ENCODE assay signal across 8 cellular contexts in genomic region chr2:163735692-163736432, GRCh38. TPM values are rescaled to one million over a fixed set of nuclear protein-coding genes. Genes with fewer than 3 reads are reported as not detected.
DNase-seq lines count a peak whose midpoint lies in the region; TF ChIP-seq lines count a peak whose summit lies in the region.

Gene FIGN (minus strand): TSS chr2:163736008. CDS start chr2:163734927, 1,081 bp downstream.

- TF ChIP-seq CTCF in AG09319 (IDR thresholded peaks at IDR 0.05; ENCODE audit: low read depth, low read length) (no peak), SK-N-SH (IDR thresholded peaks at IDR 0.05) (no peak), fibroblast of lung (conservative IDR thresholded peaks at IDR 0.05 in 1 of 2, IDR thresholded peaks at IDR 0.05 in 1 of 2; ENCODE audit: low read depth in 1 of 2, low read length in 2 of 2) (no peak), uterus (IDR thresholded peaks at IDR 0.05) (no peak)

- CTCF ChIA-PET in SK-N-SH (lab: Yijun Ruan, JAX), result interaction anchor here (1.0 to 2.2 kb wide), 6 partner anchors 24 to 390 kb away, joined by 3 to 9 read pairs (median 3); no protein-coding TSS in a partner anchor

- peak within 1 kb of the TSS; percentile 95 for H3K9ac ChIP-seq in HUES6 (ENCODE audit: low read length)
- H3K9ac ChIP-seq in SK-N-SH, result peak within 1 kb of the TSS; percentile 61
- H3K9ac ChIP-seq in fibroblast of lung (ENCODE audit: insufficient read depth, low read length), result peak within 1 kb of the TSS; percentile 87
- peak within 1 kb of the TSS; percentile 29 to 67 for H3K9ac ChIP-seq in mucosa of rectum (ENCODE audit: low read depth in 1 of 2, low read length in 2 of 2)

- intact Hi-C loops in uterus (cut with DNase I; ENCODE audit: low total_unique reads), result no loop called here

- WGBS in SK-N-SH (ENCODE audit: low lambda C conversion rate), result under 1% methylated on average over 27 of the region's 54 CpGs

- no peaks in the 10 kb centered on the region for H3K9me2 ChIP-seq in SK-N-SH

- H3K27me3 ChIP-seq in HUES6 (ENCODE audit: control insufficient read depth, insufficient read depth, low read length) (no peaks in the 10 kb centered on the region), SK-N-SH (ENCODE audit: insufficient read depth) (no peaks in the 10 kb centered on the region), fibroblast of lung (ENCODE audit: control insufficient read depth, insufficient read depth, low read length) (no peaks in the 10 kb centered on the region), mucosa of rectum (ENCODE audit: control insufficient read depth in 2 of 2, insufficient read depth in 2 of 2, low read length in 2 of 2) (peaks cover 9 to 13% of the 10 kb centered on the region in 2 donors), uterus (no peaks in the 10 kb centered on the region)

- H3K4me2 ChIP-seq in SK-N-SH (peak within 1 kb of the TSS; percentile 79), fibroblast of lung (ENCODE audit: extremely low read depth, insufficient read depth, low read length) (peak within 1 kb of the TSS; percentile 87)

- H3K79me2 ChIP-seq in SK-N-SH (ENCODE audit: insufficient read depth) (peaks cover 19% of the 10 kb centered on the region; the same call in 1 of the 2 replicates), fibroblast of lung (ENCODE audit: control insufficient read depth, insufficient read depth, low read length) (peaks cover 32% of the 10 kb centered on the region)

- peak within 1 kb of the TSS; percentile 100 for H3K4me3 ChIP-seq in HUES6 (ENCODE audit: low read depth, low read length)
- peak within 1 kb of the TSS; percentile 67 to 75 for H3K4me3 ChIP-seq in SK-N-SH (ENCODE audit: low read depth in 2 of 2, low read length in 1 of 2)
- H3K4me3 ChIP-seq in fibroblast of lung (replicated peaks in 1 of 4; ENCODE audit: control extremely low read depth in 1 of 4, insufficient read depth in 1 of 4, low read depth in 3 of 4, low read length in 4 of 4), result peak within 1 kb of the TSS; percentile 71 to 95 (median 82)
- peak within 1 kb of the TSS; percentile 74 to 77 for H3K4me3 ChIP-seq in mucosa of rectum (ENCODE audit: low read length in 2 of 2)
- peak within 1 kb of the TSS; percentile 46 to 78 for H3K4me3 ChIP-seq in uterus

- H3K36me3 ChIP-seq in HUES6 (ENCODE audit: control insufficient read depth, insufficient read depth, low read length), result no peaks in the 10 kb centered on the region
- no peaks in the 10 kb centered on the region for H3K36me3 ChIP-seq in SK-N-SH (replicated peaks in 1 of 2; ENCODE audit: control insufficient read depth in 1 of 2, insufficient read depth in 2 of 2, low read length in 1 of 2)
- no peaks in the 10 kb centered on the region for H3K36me3 ChIP-seq in fibroblast of lung (ENCODE audit: control insufficient read depth, insufficient read depth, low read length)
- no peaks in the 10 kb centered on the region for H3K36me3 ChIP-seq in mucosa of rectum (ENCODE audit: control insufficient read depth in 2 of 2, insufficient read depth in 2 of 2, low read length in 2 of 2)
- no peaks in the 10 kb centered on the region for H3K36me3 ChIP-seq in uterus

- POLR2A ChIA-PET in SK-N-SH (lab: Yijun Ruan, JAX), result interaction anchor here (0.7 to 1.5 kb wide), 6 partner anchors 22 to 390 kb away, joined by 3 to 12 read pairs (median 4); no protein-coding TSS in a partner anchor

- peak; percentile 28 to 53 for TF ChIP-seq POLR2A in uterus (IDR thresholded peaks at IDR 0.05)

- no peaks in the 10 kb centered on the region for H3K9me3 ChIP-seq in HUES6 (ENCODE audit: control insufficient read depth, insufficient read depth, low read depth, low read length)
- no peaks in the 10 kb centered on the region for H3K9me3 ChIP-seq in SK-N-SH
- no peaks in the 10 kb centered on the region for H3K9me3 ChIP-seq in fibroblast of lung (ENCODE audit: control insufficient read depth, insufficient read depth, low read depth, low read length)
- H3K9me3 ChIP-seq in mucosa of rectum (ENCODE audit: control insufficient read depth in 2 of 2, low read length in 2 of 2), result no peaks in the 10 kb centered on the region
- H3K9me3 ChIP-seq in uterus, result no peaks in the 10 kb centered on the region

- peak; percentile 21 to 29; a peak in 1 of 4 replicates for TF ChIP-seq EP300 in SK-N-SH (IDR thresholded peaks at IDR 0.05; ENCODE audit: borderline replicate concordance in 1 of 2, low read depth in 1 of 2, low read length in 1 of 2)

- H4K20me1 ChIP-seq in SK-N-SH (ENCODE audit: insufficient read depth) (no peaks in the 10 kb centered on the region), fibroblast of lung (ENCODE audit: control insufficient read depth, extremely low read depth, insufficient read depth, low read length) (no peaks in the 10 kb centered on the region)

- peak; percentile 68 for DNase-seq in AG09319 (ENCODE audit: extremely low read depth, low read depth)
- peak; percentile 83 for DNase-seq in SK-N-SH
- peak; percentile 89 to 95 for DNase-seq in fibroblast of lung (ENCODE audit: low read depth in 2 of 2)
- DNase-seq in uterus, result peak; percentile 66 to 76
- DNase-seq in RKO (ENCODE audit: low spot score), result no peak
- DNase-seq in LoVo (ENCODE audit: low spot score), result no peak

- H2AFZ ChIP-seq in SK-N-SH (ENCODE audit: low read depth) (peak within 1 kb of the TSS; percentile 96), fibroblast of lung (ENCODE audit: low read length) (peak within 1 kb of the TSS; percentile 95)

- H3K4me1 ChIP-seq in HUES6 (ENCODE audit: control insufficient read depth, insufficient read depth, low read length) (peaks cover 17% of the 10 kb centered on the region), SK-N-SH (ENCODE audit: control insufficient read depth in 1 of 2, insufficient read depth in 2 of 2, low read depth in 1 of 2, low read length in 1 of 2) (peaks cover 0 to 6% of the 10 kb centered on the region in 2 experiments; a peak in 2 of 4 replicates), fibroblast of lung (ENCODE audit: control insufficient read depth, extremely low read depth, insufficient read depth, low read length) (peaks cover 4% of the 10 kb centered on the region), mucosa of rectum (ENCODE audit: control insufficient read depth in 2 of 2, insufficient read depth in 2 of 2, low read length in 2 of 2) (no peaks in the 10 kb centered on the region), uterus (no peaks in the 10 kb centered on the region)

- TF ChIP-seq RAD21 in SK-N-SH (IDR thresholded peaks at IDR 0.05; ENCODE audit: low read length), result 0 out of 2 replicates have a peak, but pooled peaks have one; percentile 12

- peaks cover 5% of the 10 kb centered on the region for H3F3A ChIP-seq in SK-N-SH (replicated peaks; ENCODE audit: insufficient read depth)

- H3K27ac ChIP-seq in HUES6 (ENCODE audit: low read depth, low read length), result peak within 1 kb of the TSS; percentile 95
- H3K27ac ChIP-seq in SK-N-SH (ENCODE audit: low read depth in 2 of 2, low read length in 1 of 2), result peak within 1 kb of the TSS; percentile 80 to 89
- peak within 1 kb of the TSS; percentile 96 for H3K27ac ChIP-seq in fibroblast of lung (ENCODE audit: insufficient read depth, low read length)
- peak within 1 kb of the TSS; percentile 64 to 70 for H3K27ac ChIP-seq in mucosa of rectum (ENCODE audit: low read depth in 2 of 2, low read length in 2 of 2)
- peak within 1 kb of the TSS; percentile 87 to 92 for H3K27ac ChIP-seq in uterus

TF ChIP-seq in SK-N-SH, 30 proteins besides CTCF, POLR2A, EP300 and RAD21 (continues in another document):
- TF ChIP-seq SIN3A (IDR thresholded peaks at IDR 0.05; ENCODE audit: borderline replicate concordance, low read depth, low read length) (peak; percentile 96), RXRA (IDR thresholded peaks at IDR 0.05; ENCODE audit: borderline replicate concordance, low read depth) (no peak), GATA2 (CRISPR knock-in tag; IDR thresholded peaks at IDR 0.05) (no peak), POLR2AphosphoS5 (IDR thresholded peaks at IDR 0.05; ENCODE audit: low read depth, low read length) (peak; percentile 83; the same call in 1 of the 2 replicates), TAF1 (IDR thresholded peaks at IDR 0.05; ENCODE audit: borderline replicate concordance, low read depth, low read length) (peak; percentile 78; the same call in 1 of the 2 replicates), TEAD4 (IDR thresholded peaks at IDR 0.05; ENCODE audit: borderline replicate concordance, insufficient read depth) (peak; percentile 69; the same call in 1 of the 2 replicates), SMC3 (IDR thresholded peaks at IDR 0.05; ENCODE audit: low read depth, low read length) (no peak), REST (IDR thresholded peaks at IDR 0.05; ENCODE audit: low read depth, low read length) (no peak), CHD2 (IDR thresholded peaks at IDR 0.05; ENCODE audit: low read length, partially characterized antibody) (peak; percentile 6), FOXM1 (IDR thresholded peaks at IDR 0.05; ENCODE audit: low read depth) (no peak)

RNA-seq across cellular contexts. Expression of gene FIGN, which starts in this region (rescaled TPM):
- polyA plus RNA-seq in SK-N-SH (2012; rRNA removed) (0.74 and 0.75 TPM in 2 replicates), fibroblast of lung (1.3 and 1.6 TPM in 2 replicates)
- 0.56 and 0.63 TPM in 2 replicates for polyA plus RNA-seq in SK-N-SH (2012; cell fraction: cytosol; rRNA removed)
- polyA plus RNA-seq in SK-N-SH (2012; cell fraction: nucleus; rRNA removed), result 0.83 and 2.0 TPM in 2 replicates
- total RNA-seq in fibroblast of lung (0.51 and 1.5 TPM in 2 replicates), uterus (1 to 10 TPM; 1.8 to 9.8 (median 4.6) TPM)
- 0.96 and 1.8 TPM in 2 replicates for polyA plus RNA-seq in fibroblast of lung (2012)
- 1.6 and 3.2 TPM in 2 replicates for polyA minus RNA-seq in fibroblast of lung (ENCODE audit: low replicate concordance)

Comparison
In these comparisons a context has a peak if more than half of its experiments do, and no peak if none do; other contexts are left out.
1. DNase-seq: peak in AG09319 (single experiment), SK-N-SH (single experiment), fibroblast of lung (2 of 2) and uterus (2 of 2); none in RKO (single experiment) and LoVo (single experiment).
2. Peak in every context shown above with its lines, with median percentiles within 50 percentile points of each other: H3K27ac ChIP-seq, H3K4me3 ChIP-seq and H3K9ac ChIP-seq.